2 cellular contexts compared by ENCODE assay signal in genomic region chr11:44727114-44727372, GRCh38.
TF ChIP-seq lines count a peak whose summit lies in the region.

No MANE protein-coding gene starts in this region.

TF ChIP-seq in SK-N-SH, 30 proteins besides CTCF, POLR2A, EP300 and RAD21 (continued from another document):
- no peak for TF ChIP-seq TCF12 (IDR thresholded peaks at IDR 0.05)
- TF ChIP-seq USF1 (IDR thresholded peaks at IDR 0.05; ENCODE audit: borderline replicate concordance, low read depth), result no peak
- TF ChIP-seq TEAD4 (IDR thresholded peaks at IDR 0.05; ENCODE audit: borderline replicate concordance, insufficient read depth), result no peak
- TF ChIP-seq NFIC (IDR thresholded peaks at IDR 0.05; ENCODE audit: borderline replicate concordance), result no peak
- no peak for TF ChIP-seq REST (IDR thresholded peaks at IDR 0.05; ENCODE audit: low read depth, low read length)
- TF ChIP-seq POLR2AphosphoS5 (IDR thresholded peaks at IDR 0.05; ENCODE audit: low read depth, low read length), result no peak
- no peak for TF ChIP-seq IRF3 (IDR thresholded peaks at IDR 0.05; ENCODE audit: low read depth, low read length)
- TF ChIP-seq GABPA (IDR thresholded peaks at IDR 0.05; ENCODE audit: low read depth), result no peak
- no peak for TF ChIP-seq MXI1 (IDR thresholded peaks at IDR 0.05; ENCODE audit: low read depth, low read length)
- no peak for TF ChIP-seq PBX3 (IDR thresholded peaks at IDR 0.05)
TF ChIP-seq in SK-N-SH: peak in this region for 0.

TF ChIP-seq in SK-N-SH treated with all-trans-retinoic acid at 6 μM for 48 hours, 23 proteins besides CTCF, POLR2A, EP300 and RAD21 (continued from another document):
- TF ChIP-seq RARB (CRISPR knock-in tag; IDR thresholded peaks at IDR 0.05) (no peak), ZFP3 (CRISPR knock-in tag; IDR thresholded peaks at IDR 0.05) (no peak), PATZ1 (CRISPR knock-in tag; IDR thresholded peaks at IDR 0.05; ENCODE audit: borderline replicate concordance) (no peak), CSDC2 (CRISPR knock-in tag; IDR thresholded peaks at IDR 0.05) (no peak), ZC3H10 (CRISPR knock-in tag; IDR thresholded peaks at IDR 0.05) (no peak), CREB5 (CRISPR knock-in tag; IDR thresholded peaks at IDR 0.05; ENCODE audit: low read depth) (no peak), POU6F1 (CRISPR knock-in tag; IDR thresholded peaks at IDR 0.05; ENCODE audit: borderline replicate concordance, low read depth) (no peak), TOX (CRISPR knock-in tag; IDR thresholded peaks at IDR 0.05; ENCODE audit: borderline replicate concordance) (no peak), ISL1 (CRISPR knock-in tag; IDR thresholded peaks at IDR 0.05) (no peak)
